Comparison of ENCODE assay signal across 10 cellular contexts in genomic region chr17:81096741-81097133, GRCh38.
DNase-seq lines count a peak whose midpoint lies in the region; ATAC-seq and TF ChIP-seq lines count a peak whose summit lies in the region.
"Had no signal": no experiment of that assay in that cellular context is flagged by ENCODE, and none has a peak within 500 bp of the region (broad histone marks: within the 10 kb centered on the region; RNA-seq: fewer than 3 reads in every experiment).

No MANE protein-coding gene starts in this region.

- no peak overlapping the region for H2AFZ ChIP-seq in GM23338

- H3K9me2 ChIP-seq in GM23338 (ENCODE audit: insufficient read depth), result no peaks in the 10 kb centered on the region

- H3K9me3 ChIP-seq in aorta (ENCODE audit: control insufficient read depth, low read length), result no peaks in the 10 kb centered on the region

- DNase-seq in GM23338 (ENCODE audit: low spot score) (no peak), foreskin keratinocyte (no peak), renal cortical epithelial cell (ENCODE audit: low read depth) (peak; percentile 42), lower leg skin (ENCODE audit: low spot score in 2 of 2) (no peak), aorta (no peak)
- DNase-seq: DMS 273 treated with DMSO at 0.1 percent for 48 hours, NCI-H2081 treated with DMSO at 0.1 percent for 48 hours had no signal

- ATAC-seq in GM23338 (no peak), foreskin keratinocyte (no peak), HG02852 (IDR thresholded peaks at IDR 0.05; ENCODE audit: unreplicated experiment) (no peak), GM18909 (IDR thresholded peaks at IDR 0.05; ENCODE audit: poor library complexity, unreplicated experiment) (no peak), aorta (ENCODE audit: low FRiP score) (no peak)

- H3K27me3 Mint-ChIP-seq in GM23338 (ENCODE audit: insufficient read depth, low read depth, poor library complexity), result peaks cover 25% of the 10 kb centered on the region

- no peaks in the 10 kb centered on the region for H3K79me2 ChIP-seq in GM23338 (replicated peaks; ENCODE audit: insufficient read depth)

- 43 to 66% methylated on average over 7 of the region's 7 CpGs for WGBS in lower leg skin, 2 donors
- 94 to 95% methylated on average over 7 of the region's 7 CpGs for WGBS in aorta, 2 donors

- intact Hi-C loops in lower leg skin (cut with DNase I; ENCODE audit: low total_unique reads) (loop anchor here (5.0 kb wide), 2 partner anchors 59 to 74 kb away; partner anchors contain the start of gene BAIAP2), aorta (cut with DNase I) (no loop called here)

- H3K4me3 Mint-ChIP-seq in GM23338, result no peak overlapping the region

- TF ChIP-seq CTCF in GM23338 (conservative IDR thresholded peaks at IDR 0.05; ENCODE audit: low read depth in 2 of 2) (no peak), VCaP (conservative IDR thresholded peaks at IDR 0.05) (no peak), foreskin keratinocyte (conservative IDR thresholded peaks at IDR 0.05) (no peak), lower leg skin (IDR thresholded peaks at IDR 0.05) (no peak)

- H4K20me1 ChIP-seq in GM23338 (replicated peaks; ENCODE audit: insufficient read depth), result no peaks in the 10 kb centered on the region

- H3K4me2 ChIP-seq in GM23338, result no peak overlapping the region

- H3F3A ChIP-seq in GM23338 (replicated peaks; ENCODE audit: low read depth), result no peaks in the 10 kb centered on the region

- TF ChIP-seq POLR2A in lower leg skin (IDR thresholded peaks at IDR 0.05), result no peak

- no peak overlapping the region for H3K4me3 ChIP-seq in GM23338
- H3K4me3 ChIP-seq in lower leg skin (ENCODE audit: low read depth, poor library complexity, severe bottlenecking), result no peak overlapping the region
- no peak overlapping the region for H3K4me3 ChIP-seq in aorta (ENCODE audit: low read length in 2 of 2)

- H3K36me3 ChIP-seq in GM23338 (ENCODE audit: insufficient read depth) (no peaks in the 10 kb centered on the region), aorta (ENCODE audit: control insufficient read depth in 1 of 2, insufficient read depth in 2 of 2, low read length in 1 of 2) (no peaks in the 10 kb centered on the region)

- peaks cover 27% of the 10 kb centered on the region for H3K4me1 Mint-ChIP-seq in GM23338

- H3K27ac ChIP-seq in GM23338 (ENCODE audit: low read depth) (no peak overlapping the region), VCaP (peak overlapping the region; percentile 29), foreskin keratinocyte (peak overlapping the region; percentile 94), aorta (ENCODE audit: low read depth in 1 of 2, low read length in 2 of 2) (no peak overlapping the region)

- H3K4me1 ChIP-seq in GM23338 (ENCODE audit: insufficient read depth) (peaks cover 6% of the 10 kb centered on the region; the same call in 1 of the 2 replicates), foreskin keratinocyte (peaks cover 18% of the 10 kb centered on the region), aorta (ENCODE audit: control insufficient read depth in 1 of 2, insufficient read depth in 2 of 2, low read length in 2 of 2) (no peaks in the 10 kb centered on the region)

- H3K27me3 ChIP-seq in GM23338 (ENCODE audit: insufficient read depth) (no peaks in the 10 kb centered on the region), foreskin keratinocyte (no peaks in the 10 kb centered on the region), aorta (ENCODE audit: control insufficient read depth in 1 of 2, insufficient read depth in 2 of 2, low read length in 1 of 2) (no peaks in the 10 kb centered on the region)

- peak overlapping the region; percentile 62; the same call in 1 of the 2 replicates for H3K27ac Mint-ChIP-seq in GM23338

- H3K36me3 Mint-ChIP-seq in GM23338 (ENCODE audit: low read depth), result no peaks in the 10 kb centered on the region

- no peaks in the 10 kb centered on the region for H3K9me3 Mint-ChIP-seq in GM23338

TF ChIP-seq in GM23338, 12 proteins besides CTCF, POLR2A, EP300 and RAD21 (continues in another document):
- TF ChIP-seq POLR2AphosphoS5 (IDR thresholded peaks at IDR 0.05; ENCODE audit: low read depth) (no peak), STAT1 (IDR thresholded peaks at IDR 0.05; ENCODE audit: unreplicated experiment) (no peak), NANOG (IDR thresholded peaks at IDR 0.05; ENCODE audit: borderline replicate concordance) (no peak), CREB1 (CRISPR knock-in tag; IDR thresholded peaks at IDR 0.05; ENCODE audit: low read depth) (no peak), ZNF331 (CRISPR knock-in tag; IDR thresholded peaks at IDR 0.05; ENCODE audit: low read depth) (no peak), ZNF462 (CRISPR knock-in tag; IDR thresholded peaks at IDR 0.05) (no peak), EZH2 (IDR thresholded peaks at IDR 0.05; ENCODE audit: low read depth, unreplicated experiment) (no peak), ZNF114 (CRISPR knock-in tag; IDR thresholded peaks at IDR 0.05) (no peak), ETS1 (IDR thresholded peaks at IDR 0.05) (no peak)

Comparison
In these comparisons a context has a peak if more than half of its experiments do, and no peak if none do; other contexts are left out.
1. H3K27ac ChIP-seq: peak in VCaP (single experiment) and foreskin keratinocyte (single experiment); none in GM23338 (single experiment) and aorta (0 of 2).